Comparison of ENCODE assay signal across 21 cellular contexts in the genomic region with DNA sequence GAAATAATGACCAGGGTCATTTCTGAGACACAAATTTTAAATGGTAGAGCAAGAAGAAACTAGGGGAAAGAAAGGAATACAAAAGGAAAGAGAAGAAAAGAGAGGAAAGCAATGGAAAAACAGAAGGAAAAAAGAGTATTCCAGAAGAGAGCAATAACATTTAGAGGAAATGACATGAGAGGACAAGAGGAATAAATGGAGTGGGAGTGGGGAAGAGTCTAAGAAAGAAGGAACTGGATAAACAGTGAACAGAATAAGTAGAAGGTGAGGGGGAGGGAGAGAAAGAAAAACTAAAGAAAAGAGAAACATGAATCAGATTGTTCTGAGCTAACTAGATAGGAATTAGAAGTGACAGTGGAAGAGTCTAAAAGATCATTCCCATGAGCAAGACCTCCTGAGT. TPM values are rescaled to one million over a fixed set of nuclear protein-coding genes. Genes with fewer than 3 reads are reported as not detected.
DNase-seq lines count a peak whose midpoint lies in the region; ATAC-seq and TF ChIP-seq lines count a peak whose summit lies in the region.
"Had no signal": no experiment of that assay in that cellular context is flagged by ENCODE, and none has a peak within 500 bp of the region (broad histone marks: within the 10 kb centered on the region; RNA-seq: fewer than 3 reads in every experiment).

No MANE protein-coding gene starts in this region.

- no TSS peak for BruUV-seq in Caco-2 (replicated peaks; lab: Mats Ljungman, UMichigan)
- no TSS peak for BruUV-seq in PC-9 (replicated peaks; lab: Mats Ljungman, UMichigan)

- no peaks in the 10 kb centered on the region for H3K36me3 ChIP-seq in Caco-2 (ENCODE audit: control insufficient read depth, insufficient read depth, low read length)
- no peaks in the 10 kb centered on the region for H3K36me3 ChIP-seq in HUES48 (ENCODE audit: control insufficient read depth, insufficient read depth, low read length)
- no peaks in the 10 kb centered on the region for H3K36me3 ChIP-seq in PC-9 (ENCODE audit: low read depth)
- H3K36me3 ChIP-seq: vagina had no signal

- H3K9ac ChIP-seq in HUES48 (ENCODE audit: low read depth, low read length) = no peak overlapping the region

- no peaks in the 10 kb centered on the region for H3K27me3 ChIP-seq in Caco-2 (replicated peaks; ENCODE audit: control insufficient read depth, insufficient read depth, low read length)
- H3K27me3 ChIP-seq in HUES48 (ENCODE audit: control insufficient read depth, insufficient read depth, low read length) = no peaks in the 10 kb centered on the region
- no peaks in the 10 kb centered on the region for H3K27me3 ChIP-seq in PC-9 (ENCODE audit: insufficient read depth, low read depth)
- H3K27me3 ChIP-seq: vagina had no signal

- intact Hi-C loops in Caco-2 (cut with micrococcal nuclease; ENCODE audit: unreplicated experiment) (loop anchor here (2.0 kb wide), 1 partner anchor 19 kb away; no protein-coding TSS in a partner anchor), PC-9 (cut with micrococcal nuclease; ENCODE audit: unreplicated experiment) (no loop called here)

- no peaks in the 10 kb centered on the region for H3K9me3 ChIP-seq in Caco-2
- no peaks in the 10 kb centered on the region for H3K9me3 ChIP-seq in HUES48 (ENCODE audit: control insufficient read depth, insufficient read depth, low read length)
- H3K9me3 ChIP-seq in PC-9 (ENCODE audit: insufficient read depth, low read depth) = no peaks in the 10 kb centered on the region
- H3K9me3 ChIP-seq: vagina had no signal

- H3K27ac ChIP-seq in HUES48 (ENCODE audit: low read depth, low read length) = peak overlapping the region; percentile 48
- H3K27ac ChIP-seq in PC-9 = no peak overlapping the region
- H3K27ac ChIP-seq: vagina had no signal

- H3K36me3 Mint-ChIP-seq in Caco-2 (ENCODE audit: insufficient read depth, unreplicated experiment) (no peaks in the 10 kb centered on the region), nephron (ENCODE audit: low read depth) (peaks cover 5% of the 10 kb centered on the region)
- peaks cover 5% of the 10 kb centered on the region for H3K36me3 Mint-ChIP-seq in activated T-helper 17 cell treated with anti-CD3 and anti-CD28 coated beads, Interleukin-2, amount 50 U/mL, for 72 hours (ENCODE audit: low read depth)

- no peak overlapping the region for H3K4me2 ChIP-seq in PC-9

- H3K4me3 Mint-ChIP-seq in Caco-2 (ENCODE audit: unreplicated experiment) (no peak overlapping the region), nephron (no peak overlapping the region)
- no peak overlapping the region for H3K4me3 Mint-ChIP-seq in activated T-helper 17 cell treated with anti-CD3 and anti-CD28 coated beads, Interleukin-2, amount 50 U/mL, for 72 hours
- H3K4me3 Mint-ChIP-seq: activated naive CD8-positive, alpha-beta T cell treated with anti-CD3 and anti-CD28 coated beads, Interleukin-2, amount 10 ng/mL, durations not matched to agents 7 days and 5 days; CD4-positive, alpha-beta T cell; memory B cell; stimulated activated naive B cell treated with anti-CD40 and anti-IgM and Interleukin-4, amounts not matched to agents 10 μg/mL and 1 μg/mL and 100 μg/mL, for 72 hours had no signal

- H3K4me3 ChIP-seq in Caco-2 (ENCODE audit: low read depth, low read length) = no peak overlapping the region
- no peak overlapping the region for H3K4me3 ChIP-seq in HUES48 (ENCODE audit: low read depth, low read length)
- no peak overlapping the region for H3K4me3 ChIP-seq in PC-9
- H3K4me3 ChIP-seq: vagina had no signal

- no peaks in the 10 kb centered on the region for H4K20me1 ChIP-seq in PC-9 (ENCODE audit: insufficient read depth)

- H3K4me1 ChIP-seq in Caco-2 (peaks cover 23% of the 10 kb centered on the region), HUES48 (ENCODE audit: control insufficient read depth, insufficient read depth, low read length) (peaks cover 18% of the 10 kb centered on the region), PC-9 (replicated peaks; ENCODE audit: insufficient read depth) (no peaks in the 10 kb centered on the region)
- H3K4me1 ChIP-seq: vagina had no signal

- H3K4me1 Mint-ChIP-seq in Caco-2 (ENCODE audit: low read depth, unreplicated experiment) (peaks cover 35% of the 10 kb centered on the region), nephron (peaks cover 32% of the 10 kb centered on the region)
- H3K4me1 Mint-ChIP-seq in activated T-helper 17 cell treated with anti-CD3 and anti-CD28 coated beads, Interleukin-2, amount 50 U/mL, for 72 hours = peaks cover 6% of the 10 kb centered on the region
- H3K4me1 Mint-ChIP-seq: activated naive CD8-positive, alpha-beta T cell treated with anti-CD3 and anti-CD28 coated beads, Interleukin-2, amount 10 ng/mL, durations not matched to agents 7 days and 5 days had no signal

- no peak overlapping the region for H2AFZ ChIP-seq in PC-9

- H3K9me3 Mint-ChIP-seq in Caco-2 (ENCODE audit: unreplicated experiment) (no peaks in the 10 kb centered on the region), nephron (no peaks in the 10 kb centered on the region)
- no peaks in the 10 kb centered on the region for H3K9me3 Mint-ChIP-seq in activated T-helper 17 cell treated with anti-CD3 and anti-CD28 coated beads, Interleukin-2, amount 50 U/mL, for 72 hours
- H3K9me3 Mint-ChIP-seq: activated naive CD8-positive, alpha-beta T cell treated with anti-CD3 and anti-CD28 coated beads, Interleukin-2, amount 10 ng/mL, durations not matched to agents 7 days and 5 days; CD4-positive, alpha-beta T cell; memory B cell; stimulated activated naive B cell treated with anti-CD40 and anti-IgM and Interleukin-4, amounts not matched to agents 10 μg/mL and 1 μg/mL and 100 μg/mL, for 72 hours had no signal

- H3K27me3 Mint-ChIP-seq in Caco-2 (ENCODE audit: insufficient read depth, unreplicated experiment) (no peaks in the 10 kb centered on the region), nephron (ENCODE audit: low read depth) (no peaks in the 10 kb centered on the region)
- H3K27me3 Mint-ChIP-seq in activated T-helper 17 cell treated with anti-CD3 and anti-CD28 coated beads, Interleukin-2, amount 50 U/mL, for 72 hours = no peaks in the 10 kb centered on the region
- H3K27me3 Mint-ChIP-seq: activated naive CD8-positive, alpha-beta T cell treated with anti-CD3 and anti-CD28 coated beads, Interleukin-2, amount 10 ng/mL, durations not matched to agents 7 days and 5 days; CD4-positive, alpha-beta T cell had no signal

- CTCF ChIA-PET in Caco-2 (lab: Charles Lee) (interaction anchor here (0.6 to 2.6 kb wide), 10 partner anchors 18 to 172 kb away, joined by 3 to 23 read pairs (median 6); a partner anchor contains a TSS), PC-9 (lab: Charles Lee) (no interaction called here)

- TF ChIP-seq CTCF in Caco-2 (IDR thresholded peaks at IDR 0.05; ENCODE audit: insufficient read depth in 1 of 2, low read depth in 1 of 2, low read length in 1 of 2, severe bottlenecking in 1 of 2, unreplicated experiment in 1 of 2) (no peak), nephron (IDR thresholded peaks at IDR 0.05; ENCODE audit: unreplicated experiment in 3 of 3) (no peak), PC-9 (conservative IDR thresholded peaks at IDR 0.05) (no peak)

- no peaks in the 10 kb centered on the region for H3K79me2 ChIP-seq in PC-9 (ENCODE audit: low read depth)

- DNase-seq in Caco-2 (no peak), G401 (ENCODE audit: low spot score) (no peak), PC-9 (no peak)
- no peak for DNase-seq in stimulated activated naive CD8-positive, alpha-beta T cell treated with anti-CD3 and anti-CD28 coated beads, Interleukin-15, Interleukin-2, amounts not matched to agents 100 U/mL and 50 U/mL, for 24 hours
- DNase-seq: activated CD4-positive, alpha-beta T cell treated with anti-CD3 and anti-CD28 coated beads, Interleukin-2, amount 50 U/mL, for 4 hours; activated CD4-positive, CD25-positive, alpha-beta regulatory T cell; activated effector memory CD4-positive, alpha-beta T cell treated with Interleukin-2 at 50 U/mL for 16 hours; activated naive CD8-positive, alpha-beta T cell treated with anti-CD3 and anti-CD28 coated beads, Interleukin-2, amount 10 ng/mL, durations not matched to agents 7 days and 5 days; CD4-positive, alpha-beta T cell; cerebellar nuclear complex; glutamatergic neuron; KG1; left colon; NCI-H524; stimulated activated CD4-positive, alpha-beta T cell treated with anti-CD3 and anti-CD28 coated beads, Interleukin-2, amount 100 ng/mL, for 48 hours; stimulated activated naive B cell treated with anti-CD40 and anti-IgM and Interleukin-4, amounts not matched to agents 10 μg/mL and 1 μg/mL and 100 μg/mL, for 72 hours had no signal

- POLR2A ChIA-PET in Caco-2 (lab: Charles Lee) = interaction anchor here (0.9 to 2.2 kb wide), 4 partner anchors 28 to 158 kb away, joined by 3 to 44 read pairs (median 6); a partner anchor contains a TSS
- POLR2A ChIA-PET in PC-9 (lab: Charles Lee; ENCODE audit: unreplicated experiment) = interaction anchor here (0.7 kb wide), 1 partner anchor 98 kb away, joined by 6 read pairs; no protein-coding TSS in a partner anchor

- no peaks in the 10 kb centered on the region for H3K9me2 ChIP-seq in PC-9 (ENCODE audit: insufficient read depth)

- H3F3A ChIP-seq in PC-9 (ENCODE audit: insufficient read depth, low read depth) = no peaks in the 10 kb centered on the region

- in situ Hi-C loops in G401 (cut with HindIII; ENCODE audit: low sequenced_read_pairs) = no loop called here

- H3K27ac Mint-ChIP-seq in Caco-2 (ENCODE audit: unreplicated experiment) (peak overlapping the region; percentile 29), nephron (peak overlapping the region in 2 of 3 experiments; percentile 7 to 62)
- peak overlapping the region; percentile 2 for H3K27ac Mint-ChIP-seq in activated T-helper 17 cell treated with anti-CD3 and anti-CD28 coated beads, Interleukin-2, amount 50 U/mL, for 72 hours
- H3K27ac Mint-ChIP-seq: activated naive CD8-positive, alpha-beta T cell treated with anti-CD3 and anti-CD28 coated beads, Interleukin-2, amount 10 ng/mL, durations not matched to agents 7 days and 5 days; CD4-positive, alpha-beta T cell; memory B cell; stimulated activated naive B cell treated with anti-CD40 and anti-IgM and Interleukin-4, amounts not matched to agents 10 μg/mL and 1 μg/mL and 100 μg/mL, for 72 hours had no signal

- no peak for ATAC-seq in activated T-helper 17 cell treated with anti-CD3 and anti-CD28 coated beads, Interleukin-2, amount 50 U/mL, for 72 hours (replicated peaks)
- no peak for ATAC-seq in stimulated activated naive CD8-positive, alpha-beta T cell treated with anti-CD3 and anti-CD28 coated beads, Interleukin-15, Interleukin-2, amounts not matched to agents 100 U/mL and 50 U/mL, for 24 hours
- ATAC-seq: left colon; stimulated activated naive B cell treated with anti-CD40 and anti-IgM and Interleukin-4, amounts not matched to agents 10 μg/mL and 1 μg/mL and 100 μg/mL, for 72 hours had no signal

RNA-seq across cellular contexts. Expression of a gene that starts 28.4 kb away (rescaled TPM):
- 11.8 and 12.0 TPM in 2 replicates for total RNA-seq in Caco-2 (2022)
- total RNA-seq in activated T-helper 17 cell treated with anti-CD3 and anti-CD28 coated beads, Interleukin-2, amount 50 U/mL, for 72 hours = 10 to 100 TPM; 12.2 to 16.6 TPM
- total RNA-seq in G401 (2014; rRNA removed; shearing (Covaris generic)) = 3.0 and 5.6 TPM in 2 replicates
- total RNA-seq in PC-9 (2021) = 10.3 and 14.6 TPM in 2 replicates
